ENCODE assay signal across 9 cellular contexts in the genomic region with DNA sequence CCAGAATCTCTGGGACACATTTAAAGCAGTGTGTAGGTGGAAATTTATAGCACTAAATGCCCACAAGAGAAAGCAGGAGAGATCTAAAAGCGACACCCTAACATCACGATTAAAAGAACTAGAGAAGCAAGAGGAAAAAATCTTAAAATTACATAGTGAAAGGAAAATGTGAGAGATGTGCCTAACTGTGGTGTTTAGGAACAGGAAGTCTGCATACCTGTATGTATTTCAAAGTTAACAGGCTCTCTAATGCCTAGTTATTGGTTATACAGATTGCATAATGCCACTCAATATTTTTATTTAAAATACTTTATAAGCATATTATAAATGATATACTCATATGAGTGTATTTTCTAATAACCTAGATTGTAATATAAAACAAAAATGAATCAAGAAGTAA.
"Had no signal": no experiment of that assay in that cellular context is flagged by ENCODE, and none has a peak within 500 bp of the region (broad histone marks: within the 10 kb centered on the region; RNA-seq: fewer than 3 reads in every experiment).

No MANE protein-coding gene starts in this region.

- DNase-seq: effector CD4-positive, alpha-beta T cell; nucleus accumbens; right cardiac atrium; SJCRH30; small intestine; substantia nigra; T-helper 9 cell; transverse colon had no signal

- ATAC-seq: gastroesophageal sphincter, right cardiac atrium had no signal
